In genomic region chr20:62238569-62239277, GRCh38 we compare ENCODE assay signal across 8 cellular contexts. TPM values are rescaled to one million over a fixed set of nuclear protein-coding genes. Genes with fewer than 3 reads are reported as not detected.
DNase-seq lines count a peak whose midpoint lies in the region; ATAC-seq and TF ChIP-seq lines count a peak whose summit lies in the region.

No MANE protein-coding gene starts in this region.

- intact Hi-C loops in stomach (cut with DNase I; ENCODE audit: low total_unique reads), result no loop called here

- peaks cover 35% of the 10 kb centered on the region for H3K4me1 Mint-ChIP-seq in activated naive CD4-positive, alpha-beta T cell treated with anti-CD3 and anti-CD28 coated beads, Interleukin-2, amount 10 ng/mL, durations not matched to agents 7 days and 5 days

- no peaks in the 10 kb centered on the region for H3K9me3 ChIP-seq in iPS-18a (ENCODE audit: control insufficient read depth, low read depth, low read length)
- no peaks in the 10 kb centered on the region for H3K9me3 ChIP-seq in stomach

- peak; percentile 19 for DNase-seq in AG08395 (ENCODE audit: low spot score)
- peak; percentile 48 for DNase-seq in activated naive CD4-positive, alpha-beta T cell treated with anti-CD3 and anti-CD28 coated beads, Interleukin-2, amount 10 ng/mL, durations not matched to agents 7 days and 5 days
- peak; percentile 41 for DNase-seq in stomach
- DNase-seq in NCI-H2196 treated with DMSO at 0.1 percent for 48 hours (lab: John Stamatoyannopoulos, UW; ENCODE audit: unreplicated experiment), result no peak

- no peaks in the 10 kb centered on the region for H3K9me3 Mint-ChIP-seq in activated naive CD4-positive, alpha-beta T cell treated with anti-CD3 and anti-CD28 coated beads, Interleukin-2, amount 10 ng/mL, durations not matched to agents 7 days and 5 days

- H3K27ac Mint-ChIP-seq in activated naive CD4-positive, alpha-beta T cell treated with anti-CD3 and anti-CD28 coated beads, Interleukin-2, amount 10 ng/mL, durations not matched to agents 7 days and 5 days, result peak overlapping the region; percentile 88

- ATAC-seq in GM18907 (IDR thresholded peaks at IDR 0.05; ENCODE audit: unreplicated experiment), result peak; percentile 1
- peak; percentile 4 for ATAC-seq in HG03565 (IDR thresholded peaks at IDR 0.05; ENCODE audit: unreplicated experiment)
- ATAC-seq in GM18873 (IDR thresholded peaks at IDR 0.05; ENCODE audit: low FRiP score, unreplicated experiment), result no peak

- CTCF ChIA-PET in activated naive CD4-positive, alpha-beta T cell treated with anti-CD3 and anti-CD28 coated beads, Interleukin-2, amount 10 ng/mL, durations not matched to agents 7 days and 5 days (lab: Charles Lee), result no interaction called here

- no peak for TF ChIP-seq EP300 in stomach (IDR thresholded peaks at IDR 0.05)

- H3K4me3 Mint-ChIP-seq in activated naive CD4-positive, alpha-beta T cell treated with anti-CD3 and anti-CD28 coated beads, Interleukin-2, amount 10 ng/mL, durations not matched to agents 7 days and 5 days, result peak overlapping the region; percentile 80

- H3K4me3 ChIP-seq in iPS-18a (ENCODE audit: low read length), result peak overlapping the region; percentile 74
- peak overlapping the region; percentile 83 to 95 (median 88) for H3K4me3 ChIP-seq in stomach

- H3K27me3 ChIP-seq in iPS-18a (ENCODE audit: control insufficient read depth, insufficient read depth, low read length) (no peaks in the 10 kb centered on the region), stomach (peaks cover 0 to 22% (median 0%) of the 10 kb centered on the region in 3 donors)

- H3K27ac ChIP-seq in iPS-18a (ENCODE audit: low read length) (no peak overlapping the region), stomach (peak overlapping the region; percentile 81 to 96 (median 92))

- WGBS in stomach, 5 donors, result 0 to 3% (median 1%) methylated on average over 14 to 67 of the region's 70 CpGs

- H3K36me3 ChIP-seq in iPS-18a (ENCODE audit: control insufficient read depth, low read depth, low read length) (no peaks in the 10 kb centered on the region), stomach (peaks cover 0 to 15% (median 13%) of the 10 kb centered on the region in 4 donors)

- H3K4me1 ChIP-seq in iPS-18a (ENCODE audit: control insufficient read depth, low read depth, low read length) (peaks cover 5% of the 10 kb centered on the region), stomach (peaks cover 33 to 74% (median 67%) of the 10 kb centered on the region in 4 donors)

- no peak for TF ChIP-seq POLR2A in stomach (IDR thresholded peaks at IDR 0.05)

- peaks cover 6% of the 10 kb centered on the region for H3K36me3 Mint-ChIP-seq in activated naive CD4-positive, alpha-beta T cell treated with anti-CD3 and anti-CD28 coated beads, Interleukin-2, amount 10 ng/mL, durations not matched to agents 7 days and 5 days

- H3K9ac ChIP-seq in iPS-18a (ENCODE audit: low read length), result peak overlapping the region; percentile 34

- H3K27me3 Mint-ChIP-seq in activated naive CD4-positive, alpha-beta T cell treated with anti-CD3 and anti-CD28 coated beads, Interleukin-2, amount 10 ng/mL, durations not matched to agents 7 days and 5 days, result peaks cover 2% of the 10 kb centered on the region

- no peak for TF ChIP-seq CTCF in stomach (IDR thresholded peaks at IDR 0.05)

RNA-seq across cellular contexts. Expression of gene OSBPL2, which starts 0.4 kb away (rescaled TPM):
- 10 to 100 TPM; 23.2 to 83.4 (median 66.3) TPM for total RNA-seq in stomach
- 10 to 100 TPM; 15.1 to 19.7 (median 19.7) TPM for polyA plus RNA-seq in stomach

RNA-seq across cellular contexts. Expression of gene HRH3, which starts 18.6 kb away (rescaled TPM):
- not detected for total RNA-seq in stomach
- polyA plus RNA-seq in stomach, result not detected

RNA-seq across cellular contexts. Expression of gene MTG2, which starts 55.9 kb away (rescaled TPM):
- total RNA-seq in stomach, result 10 to 100 TPM; 13.6 to 77.9 (median 22.8) TPM
- 10 to 100 TPM; 14.7 to 28.2 (median 19.8) TPM for polyA plus RNA-seq in stomach
